1 cellular context compared by ENCODE assay signal in genomic region chr9:98316445-98317133, GRCh38.
TF ChIP-seq lines count a peak whose summit lies in the region.

No MANE protein-coding gene starts in this region.

TF ChIP-seq in K562, 482 proteins besides CTCF, POLR2A, EP300 and RAD21 (continued from another document and continues in another):
- TF ChIP-seq HNRNPL (IDR thresholded peaks at IDR 0.05; ENCODE audit: low read depth, low read length) (no peak), HDAC1 (IDR thresholded peaks at IDR 0.05) (no peak), ZKSCAN8 (CRISPR knock-in tag; IDR thresholded peaks at IDR 0.05) (no peak), SOX6 (IDR thresholded peaks at IDR 0.05) (peak; percentile 35; the same call in 1 of the 2 replicates), E2F3 (CRISPR knock-in tag; IDR thresholded peaks at IDR 0.05) (no peak), PHF20 (IDR thresholded peaks at IDR 0.05; ENCODE audit: partially characterized antibody) (no peak), CBFA2T3 (IDR thresholded peaks at IDR 0.05) (peak; percentile 51; the same call in 1 of the 2 replicates), GATA2 (CRISPR knock-in tag; IDR thresholded peaks at IDR 0.05) (peak; percentile 36; the same call in 1 of the 2 replicates), PURB (CRISPR knock-in tag; IDR thresholded peaks at IDR 0.05; ENCODE audit: low read depth) (no peak), CREB3 (tag; conservative IDR thresholded peaks at IDR 0.05; ENCODE audit: low read depth) (no peak), NELFE (IDR thresholded peaks at IDR 0.05; ENCODE audit: insufficient read depth, insufficient read length) (no peak), SMAD4 (CRISPR knock-in tag; conservative IDR thresholded peaks at IDR 0.05) (no peak), ZNF146 (CRISPR knock-in tag; IDR thresholded peaks at IDR 0.05; ENCODE audit: unreplicated experiment) (no peak), CBX8 (IDR thresholded peaks at IDR 0.05; ENCODE audit: borderline replicate concordance, extremely low read depth, low read depth, low read length, poor library complexity, severe bottlenecking) (no peak), ZNF253 (CRISPR knock-in tag; conservative IDR thresholded peaks at IDR 0.05) (no peak), SRF (CRISPR knock-in tag; IDR thresholded peaks at IDR 0.05) (no peak), NBN (IDR thresholded peaks at IDR 0.05; ENCODE audit: low read depth) (no peak), CHD4 (IDR thresholded peaks at IDR 0.05; ENCODE audit: insufficient read depth, insufficient replicate concordance, low read depth, low read length, poor library complexity, severe bottlenecking) (no peak), ZNF699 (CRISPR knock-in tag; IDR thresholded peaks at IDR 0.05; ENCODE audit: insufficient replicate concordance) (no peak), RBM34 (IDR thresholded peaks at IDR 0.05; ENCODE audit: borderline replicate concordance, insufficient read depth, low read length) (no peak), BRF1 (IDR thresholded peaks at IDR 0.05; ENCODE audit: borderline replicate concordance, extremely low read depth, insufficient read length) (no peak), ZNF197 (CRISPR knock-in tag; IDR thresholded peaks at IDR 0.05; ENCODE audit: low read depth) (no peak), ZNF77 (CRISPR knock-in tag; IDR thresholded peaks at IDR 0.05) (no peak), MTA2 (IDR thresholded peaks at IDR 0.05; ENCODE audit: low read depth) (peak; percentile 17; the same call in 1 of the 2 replicates), SNRNP70 (optimal IDR thresholded peaks at IDR 0.05; ENCODE audit: low read depth, low read length) (no peak), SIN3B (IDR thresholded peaks at IDR 0.05; ENCODE audit: low read depth) (no peak), UBTF (IDR thresholded peaks at IDR 0.05; ENCODE audit: borderline replicate concordance in 1 of 2, low read depth in 2 of 2, low read length in 2 of 2) (no peak), ATF7 (IDR thresholded peaks at IDR 0.05) (peak; percentile 42; the same call in 1 of the 2 replicates), SMARCE1 (IDR thresholded peaks at IDR 0.05) (peak; percentile 65; the same call in 1 of the 2 replicates), ZNF436 (CRISPR knock-in tag; IDR thresholded peaks at IDR 0.05) (no peak), HIVEP1 (CRISPR knock-in tag; IDR thresholded peaks at IDR 0.05) (no peak), TEAD4 (IDR thresholded peaks at IDR 0.05; ENCODE audit: low read length) (0 out of 2 replicates have a peak, but pooled peaks have one; percentile 27), TEAD4 (CRISPR knock-in tag; IDR thresholded peaks at IDR 0.05; ENCODE audit: borderline replicate concordance) (no peak), PHF8 (IDR thresholded peaks at IDR 0.05; ENCODE audit: borderline replicate concordance, low read length) (no peak), ZNF133 (CRISPR knock-in tag; IDR thresholded peaks at IDR 0.05) (no peak), RFX1 (IDR thresholded peaks at IDR 0.05) (no peak), STAT5B (CRISPR knock-in tag; IDR thresholded peaks at IDR 0.05) (no peak), ZBTB7A (IDR thresholded peaks at IDR 0.05; ENCODE audit: borderline replicate concordance, control insufficient read depth, low read depth, low read length) (no peak), TEAD2 (tag; IDR thresholded peaks at IDR 0.05) (no peak), SIN3A (IDR thresholded peaks at IDR 0.05; ENCODE audit: borderline replicate concordance in 2 of 2, control insufficient read depth in 1 of 2, low read depth in 2 of 2, low read length in 2 of 2) (no peak)
- TF ChIP-seq, protein P1, sequence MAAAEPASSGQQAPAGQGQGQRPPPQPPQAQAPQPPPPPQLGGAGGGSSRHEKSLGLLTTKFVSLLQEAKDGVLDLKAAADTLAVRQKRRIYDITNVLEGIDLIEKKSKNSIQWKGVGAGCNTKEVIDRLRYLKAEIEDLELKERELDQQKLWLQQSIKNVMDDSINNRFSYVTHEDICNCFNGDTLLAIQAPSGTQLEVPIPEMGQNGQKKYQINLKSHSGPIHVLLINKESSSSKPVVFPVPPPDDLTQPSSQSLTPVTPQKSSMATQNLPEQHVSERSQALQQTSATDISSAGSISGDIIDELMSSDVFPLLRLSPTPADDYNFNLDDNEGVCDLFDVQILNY (CRISPR knock-in tag; IDR thresholded peaks at IDR 0.05) = no peak
- TF ChIP-seq, protein P2, sequence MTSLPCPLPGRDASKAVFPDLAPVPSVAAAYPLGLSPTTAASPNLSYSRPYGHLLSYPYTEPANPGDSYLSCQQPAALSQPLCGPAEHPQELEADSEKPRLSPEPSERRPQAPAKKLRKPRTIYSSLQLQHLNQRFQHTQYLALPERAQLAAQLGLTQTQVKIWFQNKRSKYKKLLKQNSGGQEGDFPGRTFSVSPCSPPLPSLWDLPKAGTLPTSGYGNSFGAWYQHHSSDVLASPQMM (CRISPR knock-in tag; IDR thresholded peaks at IDR 0.05) = no peak
- TF ChIP-seq, protein P3, sequence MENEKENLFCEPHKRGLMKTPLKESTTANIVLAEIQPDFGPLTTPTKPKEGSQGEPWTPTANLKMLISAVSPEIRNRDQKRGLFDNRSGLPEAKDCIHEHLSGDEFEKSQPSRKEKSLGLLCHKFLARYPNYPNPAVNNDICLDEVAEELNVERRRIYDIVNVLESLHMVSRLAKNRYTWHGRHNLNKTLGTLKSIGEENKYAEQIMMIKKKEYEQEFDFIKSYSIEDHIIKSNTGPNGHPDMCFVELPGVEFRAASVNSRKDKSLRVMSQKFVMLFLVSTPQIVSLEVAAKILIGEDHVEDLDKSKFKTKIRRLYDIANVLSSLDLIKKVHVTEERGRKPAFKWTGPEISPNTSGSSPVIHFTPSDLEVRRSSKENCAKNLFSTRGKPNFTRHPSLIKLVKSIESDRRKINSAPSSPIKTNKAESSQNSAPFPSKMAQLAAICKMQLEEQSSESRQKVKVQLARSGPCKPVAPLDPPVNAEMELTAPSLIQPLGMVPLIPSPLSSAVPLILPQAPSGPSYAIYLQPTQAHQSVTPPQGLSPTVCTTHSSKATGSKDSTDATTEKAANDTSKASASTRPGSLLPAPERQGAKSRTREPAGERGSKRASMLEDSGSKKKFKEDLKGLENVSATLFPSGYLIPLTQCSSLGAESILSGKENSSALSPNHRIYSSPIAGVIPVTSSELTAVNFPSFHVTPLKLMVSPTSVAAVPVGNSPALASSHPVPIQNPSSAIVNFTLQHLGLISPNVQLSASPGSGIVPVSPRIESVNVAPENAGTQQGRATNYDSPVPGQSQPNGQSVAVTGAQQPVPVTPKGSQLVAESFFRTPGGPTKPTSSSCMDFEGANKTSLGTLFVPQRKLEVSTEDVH (IDR thresholded peaks at IDR 0.05; ENCODE audit: low read depth, partially characterized antibody) = no peak
- TF ChIP-seq, protein P4, sequence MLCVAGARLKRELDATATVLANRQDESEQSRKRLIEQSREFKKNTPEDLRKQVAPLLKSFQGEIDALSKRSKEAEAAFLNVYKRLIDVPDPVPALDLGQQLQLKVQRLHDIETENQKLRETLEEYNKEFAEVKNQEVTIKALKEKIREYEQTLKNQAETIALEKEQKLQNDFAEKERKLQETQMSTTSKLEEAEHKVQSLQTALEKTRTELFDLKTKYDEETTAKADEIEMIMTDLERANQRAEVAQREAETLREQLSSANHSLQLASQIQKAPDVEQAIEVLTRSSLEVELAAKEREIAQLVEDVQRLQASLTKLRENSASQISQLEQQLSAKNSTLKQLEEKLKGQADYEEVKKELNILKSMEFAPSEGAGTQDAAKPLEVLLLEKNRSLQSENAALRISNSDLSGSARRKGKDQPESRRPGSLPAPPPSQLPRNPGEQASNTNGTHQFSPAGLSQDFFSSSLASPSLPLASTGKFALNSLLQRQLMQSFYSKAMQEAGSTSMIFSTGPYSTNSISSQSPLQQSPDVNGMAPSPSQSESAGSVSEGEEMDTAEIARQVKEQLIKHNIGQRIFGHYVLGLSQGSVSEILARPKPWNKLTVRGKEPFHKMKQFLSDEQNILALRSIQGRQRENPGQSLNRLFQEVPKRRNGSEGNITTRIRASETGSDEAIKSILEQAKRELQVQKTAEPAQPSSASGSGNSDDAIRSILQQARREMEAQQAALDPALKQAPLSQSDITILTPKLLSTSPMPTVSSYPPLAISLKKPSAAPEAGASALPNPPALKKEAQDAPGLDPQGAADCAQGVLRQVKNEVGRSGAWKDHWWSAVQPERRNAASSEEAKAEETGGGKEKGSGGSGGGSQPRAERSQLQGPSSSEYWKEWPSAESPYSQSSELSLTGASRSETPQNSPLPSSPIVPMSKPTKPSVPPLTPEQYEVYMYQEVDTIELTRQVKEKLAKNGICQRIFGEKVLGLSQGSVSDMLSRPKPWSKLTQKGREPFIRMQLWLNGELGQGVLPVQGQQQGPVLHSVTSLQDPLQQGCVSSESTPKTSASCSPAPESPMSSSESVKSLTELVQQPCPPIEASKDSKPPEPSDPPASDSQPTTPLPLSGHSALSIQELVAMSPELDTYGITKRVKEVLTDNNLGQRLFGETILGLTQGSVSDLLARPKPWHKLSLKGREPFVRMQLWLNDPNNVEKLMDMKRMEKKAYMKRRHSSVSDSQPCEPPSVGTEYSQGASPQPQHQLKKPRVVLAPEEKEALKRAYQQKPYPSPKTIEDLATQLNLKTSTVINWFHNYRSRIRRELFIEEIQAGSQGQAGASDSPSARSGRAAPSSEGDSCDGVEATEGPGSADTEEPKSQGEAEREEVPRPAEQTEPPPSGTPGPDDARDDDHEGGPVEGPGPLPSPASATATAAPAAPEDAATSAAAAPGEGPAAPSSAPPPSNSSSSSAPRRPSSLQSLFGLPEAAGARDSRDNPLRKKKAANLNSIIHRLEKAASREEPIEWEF (CRISPR knock-in tag; IDR thresholded peaks at IDR 0.05) = no peak
- TF ChIP-seq, protein P5, sequence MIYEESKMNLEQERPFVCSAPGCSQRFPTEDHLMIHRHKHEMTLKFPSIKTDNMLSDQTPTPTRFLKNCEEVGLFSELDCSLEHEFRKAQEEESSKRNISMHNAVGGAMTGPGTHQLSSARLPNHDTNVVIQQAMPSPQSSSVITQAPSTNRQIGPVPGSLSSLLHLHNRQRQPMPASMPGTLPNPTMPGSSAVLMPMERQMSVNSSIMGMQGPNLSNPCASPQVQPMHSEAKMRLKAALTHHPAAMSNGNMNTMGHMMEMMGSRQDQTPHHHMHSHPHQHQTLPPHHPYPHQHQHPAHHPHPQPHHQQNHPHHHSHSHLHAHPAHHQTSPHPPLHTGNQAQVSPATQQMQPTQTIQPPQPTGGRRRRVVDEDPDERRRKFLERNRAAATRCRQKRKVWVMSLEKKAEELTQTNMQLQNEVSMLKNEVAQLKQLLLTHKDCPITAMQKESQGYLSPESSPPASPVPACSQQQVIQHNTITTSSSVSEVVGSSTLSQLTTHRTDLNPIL (CRISPR knock-in tag; IDR thresholded peaks at IDR 0.05) = no peak
- TF ChIP-seq, protein P6, sequence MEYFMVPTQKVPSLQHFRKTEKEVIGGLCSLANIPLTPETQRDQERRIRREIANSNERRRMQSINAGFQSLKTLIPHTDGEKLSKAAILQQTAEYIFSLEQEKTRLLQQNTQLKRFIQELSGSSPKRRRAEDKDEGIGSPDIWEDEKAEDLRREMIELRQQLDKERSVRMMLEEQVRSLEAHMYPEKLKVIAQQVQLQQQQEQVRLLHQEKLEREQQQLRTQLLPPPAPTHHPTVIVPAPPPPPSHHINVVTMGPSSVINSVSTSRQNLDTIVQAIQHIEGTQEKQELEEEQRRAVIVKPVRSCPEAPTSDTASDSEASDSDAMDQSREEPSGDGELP (CRISPR knock-in tag; IDR thresholded peaks at IDR 0.05; ENCODE audit: borderline replicate concordance) = no peak
- TF ChIP-seq, protein P7, sequence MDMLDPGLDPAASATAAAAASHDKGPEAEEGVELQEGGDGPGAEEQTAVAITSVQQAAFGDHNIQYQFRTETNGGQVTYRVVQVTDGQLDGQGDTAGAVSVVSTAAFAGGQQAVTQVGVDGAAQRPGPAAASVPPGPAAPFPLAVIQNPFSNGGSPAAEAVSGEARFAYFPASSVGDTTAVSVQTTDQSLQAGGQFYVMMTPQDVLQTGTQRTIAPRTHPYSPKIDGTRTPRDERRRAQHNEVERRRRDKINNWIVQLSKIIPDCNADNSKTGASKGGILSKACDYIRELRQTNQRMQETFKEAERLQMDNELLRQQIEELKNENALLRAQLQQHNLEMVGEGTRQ (CRISPR knock-in tag; IDR thresholded peaks at IDR 0.05) = no peak
- TF ChIP-seq, protein P8, sequence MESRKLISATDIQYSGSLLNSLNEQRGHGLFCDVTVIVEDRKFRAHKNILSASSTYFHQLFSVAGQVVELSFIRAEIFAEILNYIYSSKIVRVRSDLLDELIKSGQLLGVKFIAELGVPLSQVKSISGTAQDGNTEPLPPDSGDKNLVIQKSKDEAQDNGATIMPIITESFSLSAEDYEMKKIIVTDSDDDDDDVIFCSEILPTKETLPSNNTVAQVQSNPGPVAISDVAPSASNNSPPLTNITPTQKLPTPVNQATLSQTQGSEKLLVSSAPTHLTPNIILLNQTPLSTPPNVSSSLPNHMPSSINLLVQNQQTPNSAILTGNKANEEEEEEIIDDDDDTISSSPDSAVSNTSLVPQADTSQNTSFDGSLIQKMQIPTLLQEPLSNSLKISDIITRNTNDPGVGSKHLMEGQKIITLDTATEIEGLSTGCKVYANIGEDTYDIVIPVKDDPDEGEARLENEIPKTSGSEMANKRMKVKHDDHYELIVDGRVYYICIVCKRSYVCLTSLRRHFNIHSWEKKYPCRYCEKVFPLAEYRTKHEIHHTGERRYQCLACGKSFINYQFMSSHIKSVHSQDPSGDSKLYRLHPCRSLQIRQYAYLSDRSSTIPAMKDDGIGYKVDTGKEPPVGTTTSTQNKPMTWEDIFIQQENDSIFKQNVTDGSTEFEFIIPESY (CRISPR knock-in tag; IDR thresholded peaks at IDR 0.05) = no peak
